ENCODE assay signal across 8 cellular contexts in genomic region chr18:28176674-28176932, GRCh38. TPM values are rescaled to one million over a fixed set of nuclear protein-coding genes. Genes with fewer than 3 reads are reported as not detected.
A peak's percentile ranks its signal among the peaks of the same experiment; 100 is the strongest.
DNase-seq lines count a peak whose midpoint lies in the region; TF ChIP-seq lines count a peak whose summit lies in the region.

No MANE protein-coding gene starts in this region.

- peak overlapping the region; percentile 58 to 78 (median 70) for H3K4me3 ChIP-seq in BLaER1 treated with 17β-estradiol and CSF1 and Interleukin-3, amounts not matched to agents 10 nM and 100 nM
- peak overlapping the region; percentile 96 for H3K4me3 ChIP-seq in Loucy (ENCODE audit: low read length, poor library complexity, severe bottlenecking)
- H3K4me3 ChIP-seq in epithelial cell of proximal tubule (ENCODE audit: low read depth, low read length), result peak overlapping the region; percentile 90
- peak overlapping the region; percentile 98 for H3K4me3 ChIP-seq in neuron (ENCODE audit: low read length)

- H3K9ac ChIP-seq in BLaER1 treated with 17β-estradiol and CSF1 and Interleukin-3, amounts not matched to agents 10 nM and 100 nM, result peak overlapping the region in 9 of 11 experiments; percentile 28 to 85 (median 79); a peak in 17 of 22 replicates
- H3K9ac ChIP-seq in Loucy (ENCODE audit: low read depth, low read length, poor library complexity, severe bottlenecking), result peak overlapping the region; percentile 78

- TF ChIP-seq CTCF in Loucy (conservative IDR thresholded peaks at IDR 0.05; ENCODE audit: low read length) (no peak), epithelial cell of proximal tubule (conservative IDR thresholded peaks at IDR 0.05; ENCODE audit: low read depth, low read length) (no peak), GM13977 (IDR thresholded peaks at IDR 0.05; ENCODE audit: extremely low read depth, insufficient read depth, missing control alignments) (no peak), GM20000 (IDR thresholded peaks at IDR 0.05; ENCODE audit: extremely low read depth, missing control alignments) (no peak)

- peaks cover 0 to 31% (median 13%) of the 10 kb centered on the region in 11 experiments; a peak in 13 of 22 replicates for H4K20me1 ChIP-seq in BLaER1 treated with 17β-estradiol and CSF1 and Interleukin-3, amounts not matched to agents 10 nM and 100 nM
- peaks cover 42% of the 10 kb centered on the region for H4K20me1 ChIP-seq in Loucy (ENCODE audit: insufficient read depth, low read length, poor library complexity, severe bottlenecking)

- peaks cover 5% of the 10 kb centered on the region; the same call in 1 of the 2 replicates for H3F3A ChIP-seq in Loucy (ENCODE audit: low read depth)

- in situ Hi-C loops in GM13977 (cut with MboI; ENCODE audit: low pct_unique_long_range_greater_than_20kb, low sequenced_read_pairs, unreplicated experiment), result no loop called here

- peaks cover 7 to 39% (median 21%) of the 10 kb centered on the region in 11 experiments; a peak in 20 of 22 replicates for H3K27me3 ChIP-seq in BLaER1 treated with 17β-estradiol and CSF1 and Interleukin-3, amounts not matched to agents 10 nM and 100 nM
- H3K27me3 ChIP-seq in Loucy (ENCODE audit: insufficient read depth, low read length, poor library complexity, severe bottlenecking), result no peaks in the 10 kb centered on the region
- H3K27me3 ChIP-seq in neuron (ENCODE audit: insufficient read depth, low read length), result no peaks in the 10 kb centered on the region

- peak overlapping the region; percentile 74 for H2AFZ ChIP-seq in Loucy (ENCODE audit: low read length)
- no peak overlapping the region for H2AFZ ChIP-seq in neuron (ENCODE audit: low read depth, low read length)

- H3K4me2 ChIP-seq in BLaER1 treated with 17β-estradiol and CSF1 and Interleukin-3, amounts not matched to agents 10 nM and 100 nM, result peak overlapping the region; percentile 71 to 92 (median 89)
- H3K4me2 ChIP-seq in Loucy (ENCODE audit: low read depth, low read length, poor library complexity, severe bottlenecking), result peak overlapping the region; percentile 91

- H3K27ac ChIP-seq in BLaER1 treated with 17β-estradiol and CSF1 and Interleukin-3, amounts not matched to agents 10 nM and 100 nM, result peak overlapping the region in 8 of 11 experiments; percentile 26 to 79 (median 62); a peak in 14 of 22 replicates

- H3K4me1 ChIP-seq in BLaER1 treated with 17β-estradiol and CSF1 and Interleukin-3, amounts not matched to agents 10 nM and 100 nM, result 0 out of 20 replicates have a peak, but pooled peaks cover 0 to 4% (median 0%) of the 10 kb centered on the region in 10 experiments
- H3K4me1 ChIP-seq in Loucy (ENCODE audit: insufficient read depth, low read length, poor library complexity, severe bottlenecking), result peaks cover 35% of the 10 kb centered on the region
- H3K4me1 ChIP-seq in neuron (ENCODE audit: insufficient read depth, low read length), result peaks cover 26% of the 10 kb centered on the region

- no peak for DNase-seq in epithelial cell of proximal tubule (ENCODE audit: low read depth)
- DNase-seq in NOMO-1 treated with DMSO at 0.1 percent for 48 hours (lab: John Stamatoyannopoulos, UW; ENCODE audit: unreplicated experiment), result no peak
- no peak for DNase-seq in OCI-M2 (lab: John Stamatoyannopoulos, UW; ENCODE audit: unreplicated experiment)
- DNase-seq in GM13977 (ENCODE audit: low spot score), result no peak
- no peak for DNase-seq in GM20000 (ENCODE audit: low spot score)

- peaks cover 49% of the 10 kb centered on the region for H3K79me2 ChIP-seq in Loucy (ENCODE audit: insufficient read depth, low read length)

- no peaks in the 10 kb centered on the region for H3K9me2 ChIP-seq in Loucy (replicated peaks; ENCODE audit: low read depth, low read length)

- peaks cover 14 to 27% (median 20%) of the 10 kb centered on the region in 11 experiments; a peak in 20 of 22 replicates for H3K9me3 ChIP-seq in BLaER1 treated with 17β-estradiol and CSF1 and Interleukin-3, amounts not matched to agents 10 nM and 100 nM (replicated peaks in 1 of 11)
- H3K9me3 ChIP-seq in Loucy (ENCODE audit: insufficient read depth, low read depth, low read length) (no peaks in the 10 kb centered on the region), neuron (ENCODE audit: low read length) (no peaks in the 10 kb centered on the region)

- no peaks in the 10 kb centered on the region for H3K36me3 ChIP-seq in BLaER1 treated with 17β-estradiol and CSF1 and Interleukin-3, amounts not matched to agents 10 nM and 100 nM
- H3K36me3 ChIP-seq in Loucy (ENCODE audit: insufficient read depth, low read length) (no peaks in the 10 kb centered on the region), neuron (ENCODE audit: insufficient read depth, low read length) (no peaks in the 10 kb centered on the region)

RNA-seq across cellular contexts. Expression of gene CDH2, which starts 0.3 kb away (rescaled TPM):
- 74.5 and 78.2 TPM in 2 replicates for total RNA-seq in epithelial cell of proximal tubule
